Comparison of ENCODE assay signal across 8 cellular contexts in the genomic region with DNA sequence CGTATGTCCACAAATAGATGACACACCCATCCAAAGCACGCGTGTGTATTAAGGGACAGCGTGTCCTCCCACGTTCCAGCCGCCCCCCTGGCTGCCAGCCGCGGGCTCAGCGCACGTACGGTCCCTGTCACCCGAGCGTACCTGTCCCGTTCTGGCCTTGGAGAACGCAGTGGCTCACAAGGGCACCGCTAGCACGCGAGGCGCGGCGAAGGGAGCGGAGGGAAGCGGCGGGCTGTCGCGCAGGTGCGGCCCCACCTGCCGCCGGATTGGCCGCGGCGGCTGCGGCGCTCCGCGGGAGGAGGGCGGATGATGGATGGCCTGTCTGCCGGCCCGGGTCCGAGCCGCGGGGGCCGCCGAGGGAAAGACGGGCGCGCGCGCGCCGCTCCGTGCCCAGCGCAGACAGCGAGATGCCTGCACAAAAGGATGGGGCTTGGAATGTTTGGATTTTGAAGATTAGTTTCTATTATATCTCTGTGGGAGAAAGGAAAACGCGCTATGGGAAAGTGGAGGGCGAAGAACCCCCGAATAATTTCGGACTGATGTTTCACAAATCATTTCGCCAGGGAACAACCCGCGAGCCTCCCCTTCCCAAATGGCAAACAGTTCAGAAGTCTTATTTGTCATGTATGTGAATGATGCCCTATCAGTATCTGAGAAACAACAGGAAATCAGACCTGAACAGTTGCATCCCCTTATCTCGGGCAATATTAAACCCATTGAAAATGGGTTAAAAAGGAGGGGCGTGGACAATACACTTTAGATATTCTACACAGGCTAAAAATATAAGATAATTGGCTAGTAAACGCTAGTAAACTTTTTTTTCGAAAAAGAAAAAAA.
A peak's percentile ranks its signal among the peaks of the same experiment; 100 is the strongest.
DNase-seq lines count a peak whose midpoint lies in the region; ATAC-seq, FAIRE-seq and TF ChIP-seq lines count a peak whose summit lies in the region.

No MANE protein-coding gene starts in this region.

- ATAC-seq in K562 (no peak), sciatic nerve (peak; percentile 72), GM21717 (IDR thresholded peaks at IDR 0.05; ENCODE audit: unreplicated experiment) (no peak)

- DNase-seq in HFF-Myc (ENCODE audit: extremely low read depth, low read depth) (no peak), K562 (ENCODE audit: extremely low read depth in 1 of 4, low spot score in 3 of 4) (no peak), sciatic nerve (ENCODE audit: low spot score) (peak; percentile 65), RCC 7860 (ENCODE audit: low spot score) (no peak), A172 (ENCODE audit: low spot score) (no peak), OCI-M2 (lab: John Stamatoyannopoulos, UW; ENCODE audit: unreplicated experiment) (no peak)

- no peak overlapping the region for H3K27ac ChIP-seq in K562 (ENCODE audit: extremely low read depth, low read depth, low read length)

- H3K9me3 ChIP-seq in K562 (replicated peaks; ENCODE audit: control insufficient read depth, insufficient read depth, low read depth, low read length) (no peaks in the 10 kb centered on the region), iPS-18c (ENCODE audit: control insufficient read depth, insufficient read depth, low read length) (no peaks in the 10 kb centered on the region)

- H3K36me3 ChIP-seq in K562 (ENCODE audit: control insufficient read depth, insufficient read depth, low read length) = no peaks in the 10 kb centered on the region

- no peak for TF ChIP-seq EP300 in K562 (IDR thresholded peaks at IDR 0.05; ENCODE audit: low read length)

- CTCF ChIA-PET in K562 (lab: Yijun Ruan, JAX; ENCODE audit: low intra/inter-chr PET ratio) = no interaction called here

- H3K4me1 ChIP-seq in K562 (replicated peaks in 1 of 2; ENCODE audit: control insufficient read depth in 2 of 2, insufficient read depth in 2 of 2, low read length in 2 of 2) = peaks cover 0 to 6% of the 10 kb centered on the region in 2 experiments; a peak in 1 of 5 replicates

- H3K9ac ChIP-seq in K562 (ENCODE audit: insufficient read depth in 1 of 2, low read depth in 2 of 2, low read length in 2 of 2) = no peak overlapping the region

- in situ Hi-C loops in K562 (cut with MboI) = no loop called here

- TF ChIP-seq POLR2A in K562 (conservative IDR thresholded peaks at IDR 0.05) = no peak

- POLR2A ChIA-PET in K562 (lab: Yijun Ruan, JAX) = no interaction called here

- no TSS peak for BruUV-seq in K562 (replicated peaks; lab: Mats Ljungman, UMichigan)

- WGBS in K562 (ENCODE audit: insufficient coverage, low coverage, missing lambda C conversion rate) = 19% methylated on average over 32 of the region's 66 CpGs

- intact Hi-C loops in K562 (cut with micrococcal nuclease) (no loop called here), sciatic nerve (cut with DNase I) (loop anchor here (5.0 kb wide), 1 partner anchor 1010 kb away; no protein-coding TSS in a partner anchor)

- no peaks in the 10 kb centered on the region for H4K20me1 ChIP-seq in K562 (replicated peaks; ENCODE audit: control insufficient read depth, insufficient read depth, low read length)

- H2AFZ ChIP-seq in K562 (ENCODE audit: low read depth, low read length) = no peak overlapping the region

- FAIRE-seq in K562 (lab: Jason Lieb, UNC) (no peak), RCC 7860 (lab: Jason Lieb, UNC) (no peak)

- no peaks in the 10 kb centered on the region for H3K9me1 ChIP-seq in K562 (ENCODE audit: control insufficient read depth, insufficient read depth, low read length)

- H3K4me3 ChIP-seq in HFF-Myc (replicated peaks; ENCODE audit: low read depth, low read length) = peak overlapping the region; percentile 38
- no peak overlapping the region for H3K4me3 ChIP-seq in K562
- peak overlapping the region; percentile 59 for H3K4me3 ChIP-seq in iPS-18c (ENCODE audit: insufficient read depth, low read depth, low read length)

- H3K27me3 ChIP-seq in K562 (ENCODE audit: control insufficient read depth in 2 of 2, insufficient read depth in 2 of 2, low read length in 2 of 2) = peaks cover 16 to 17% of the 10 kb centered on the region in 2 experiments

- H3K4me2 ChIP-seq in K562 (ENCODE audit: insufficient read depth, low read length) = no peak overlapping the region

- TF ChIP-seq CTCF in HFF-Myc (IDR thresholded peaks at IDR 0.05; ENCODE audit: low read depth, low read length, missing control alignments) (no peak), K562 (IDR thresholded peaks at IDR 0.05 in 2 of 3, conservative IDR thresholded peaks at IDR 0.05 in 1 of 3; ENCODE audit: insufficient read depth in 2 of 3, low read depth in 1 of 3, low read length in 3 of 3) (no peak)

- TF ChIP-seq RAD21 in K562 (CRISPR knock-in tag; conservative IDR thresholded peaks at IDR 0.05 in 1 of 2, IDR thresholded peaks at IDR 0.05 in 1 of 2) = no peak

- no peaks in the 10 kb centered on the region for H3K79me2 ChIP-seq in K562 (ENCODE audit: control insufficient read depth, insufficient read depth, low read length)

TF ChIP-seq in K562, 482 proteins besides CTCF, POLR2A, EP300 and RAD21:
- TF ChIP-seq, protein P1, sequence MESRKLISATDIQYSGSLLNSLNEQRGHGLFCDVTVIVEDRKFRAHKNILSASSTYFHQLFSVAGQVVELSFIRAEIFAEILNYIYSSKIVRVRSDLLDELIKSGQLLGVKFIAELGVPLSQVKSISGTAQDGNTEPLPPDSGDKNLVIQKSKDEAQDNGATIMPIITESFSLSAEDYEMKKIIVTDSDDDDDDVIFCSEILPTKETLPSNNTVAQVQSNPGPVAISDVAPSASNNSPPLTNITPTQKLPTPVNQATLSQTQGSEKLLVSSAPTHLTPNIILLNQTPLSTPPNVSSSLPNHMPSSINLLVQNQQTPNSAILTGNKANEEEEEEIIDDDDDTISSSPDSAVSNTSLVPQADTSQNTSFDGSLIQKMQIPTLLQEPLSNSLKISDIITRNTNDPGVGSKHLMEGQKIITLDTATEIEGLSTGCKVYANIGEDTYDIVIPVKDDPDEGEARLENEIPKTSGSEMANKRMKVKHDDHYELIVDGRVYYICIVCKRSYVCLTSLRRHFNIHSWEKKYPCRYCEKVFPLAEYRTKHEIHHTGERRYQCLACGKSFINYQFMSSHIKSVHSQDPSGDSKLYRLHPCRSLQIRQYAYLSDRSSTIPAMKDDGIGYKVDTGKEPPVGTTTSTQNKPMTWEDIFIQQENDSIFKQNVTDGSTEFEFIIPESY (CRISPR knock-in tag; IDR thresholded peaks at IDR 0.05) = peak; percentile 71
- no peak for TF ChIP-seq SAFB2 (IDR thresholded peaks at IDR 0.05; ENCODE audit: borderline replicate concordance, low read depth, low read length, severe bottlenecking)
